ENCODE assay signal across 16 cellular contexts in genomic region chr12:122884091-122884826, GRCh38. TPM values are rescaled to one million over a fixed set of nuclear protein-coding genes. Genes with fewer than 3 reads are reported as not detected.
DNase-seq lines count a peak whose midpoint lies in the region; ATAC-seq, FAIRE-seq and TF ChIP-seq lines count a peak whose summit lies in the region.
"Had no signal": no experiment of that assay in that cellular context is flagged by ENCODE, and none has a peak within 500 bp of the region (broad histone marks: within the 10 kb centered on the region; RNA-seq: fewer than 3 reads in every experiment).

No MANE protein-coding gene starts in this region.

- TF ChIP-seq CTCF in Panc1 (IDR thresholded peaks at IDR 0.05): no peak

- no peaks in the 10 kb centered on the region for H3K36me3 ChIP-seq in Panc1 (ENCODE audit: control insufficient read depth, insufficient read depth, low read length)
- H3K36me3 ChIP-seq in small intestine (ENCODE audit: control insufficient read depth in 2 of 2, insufficient read depth in 2 of 2, low read length in 2 of 2): no peaks in the 10 kb centered on the region

- no peak for ATAC-seq in Panc1
- no peak for ATAC-seq in left colon
- no peak for ATAC-seq in activated CD4-positive, alpha-beta T cell treated with anti-CD3 and anti-CD28 coated beads for 36 hours

- H3K4me1 Mint-ChIP-seq in activated CD4-positive, alpha-beta T cell treated with anti-CD3 and anti-CD28 coated beads for 36 hours: peaks cover 73% of the 10 kb centered on the region

- intact Hi-C loops in Panc1 (cut with micrococcal nuclease; ENCODE audit: unreplicated experiment) (no loop called here), left colon (cut with DNase I, micrococcal nuclease) (no loop called here)
- intact Hi-C loops in activated CD4-positive, alpha-beta T cell treated with anti-CD3 and anti-CD28 coated beads for 36 hours (cut with DNase I, micrococcal nuclease): loop anchor here in 1 of 2 experiments (10.0 kb wide), 1 partner anchor 351 kb away; the partner anchor contains the start of genes MPHOSPH9 and MTRFR

- H3K27me3 Mint-ChIP-seq in activated CD4-positive, alpha-beta T cell treated with anti-CD3 and anti-CD28 coated beads for 36 hours: peaks cover 17% of the 10 kb centered on the region

- H3K27me3 ChIP-seq in Panc1 (ENCODE audit: control insufficient read depth, insufficient read depth, low read length): no peaks in the 10 kb centered on the region
- H3K27me3 ChIP-seq in small intestine (ENCODE audit: control insufficient read depth in 2 of 2, insufficient read depth in 2 of 2, low read length in 2 of 2): no peaks in the 10 kb centered on the region

- H3K4me1 ChIP-seq in Panc1 (ENCODE audit: control insufficient read depth, insufficient read depth, low read length) (peaks cover 88% of the 10 kb centered on the region), small intestine (ENCODE audit: control insufficient read depth in 2 of 2, insufficient read depth in 1 of 2, low read depth in 1 of 2, low read length in 1 of 2) (peaks cover 17 to 52% of the 10 kb centered on the region in 2 donors)

- BruUV-seq in Panc1 (replicated peaks; lab: Mats Ljungman, UMichigan): no TSS peak

- peak overlapping the region; percentile 5 to 15; a peak in 3 of 4 replicates for H3K4me3 ChIP-seq in Panc1 (ENCODE audit: low read depth in 2 of 2, low read length in 2 of 2)
- H3K4me3 ChIP-seq in small intestine (ENCODE audit: low read depth in 1 of 2, low read length in 2 of 2): no peak overlapping the region
- H3K4me3 ChIP-seq: HAP-1, lung, skin epidermis had no signal

- H3K9me3 ChIP-seq in Panc1 (ENCODE audit: control insufficient read depth, insufficient read depth, low read depth, low read length) (no peaks in the 10 kb centered on the region), small intestine (ENCODE audit: control insufficient read depth, low read depth) (no peaks in the 10 kb centered on the region)
- H3K9me3 ChIP-seq: HAP-1 had no signal

- CTCF ChIA-PET in Panc1 (lab: Charles Lee): no interaction called here
- CTCF ChIA-PET in activated CD4-positive, alpha-beta T cell treated with anti-CD3 and anti-CD28 coated beads for 36 hours (lab: Charles Lee): interaction anchor here (0.7 kb wide), 1 partner anchor 803 kb away, joined by 3 read pairs; no protein-coding TSS in a partner anchor

- POLR2A ChIA-PET in Panc1 (lab: Charles Lee): interaction anchor here (0.5 kb wide), 1 partner anchor 57 kb away, joined by 4 read pairs; no protein-coding TSS in a partner anchor
- POLR2A ChIA-PET in activated CD4-positive, alpha-beta T cell treated with anti-CD3 and anti-CD28 coated beads for 36 hours (lab: Charles Lee): interaction anchor here (0.5 kb wide), 1 partner anchor 394 kb away, joined by 3 read pairs; no protein-coding TSS in a partner anchor

- peaks cover 7% of the 10 kb centered on the region for H3K36me3 Mint-ChIP-seq in activated CD4-positive, alpha-beta T cell treated with anti-CD3 and anti-CD28 coated beads for 36 hours (ENCODE audit: low read depth)

- FAIRE-seq in small intestine (lab: Jason Lieb, UNC): no peak

- DNase-seq in EH (ENCODE audit: low read depth) (peak; percentile 44), Panc1 (ENCODE audit: low read depth, low spot score) (no peak), left colon (peak; percentile 35 to 49), small intestine (peak; percentile 64), LoVo (ENCODE audit: low spot score) (no peak), NCI-H774 (lab: John Stamatoyannopoulos, UW) (no peak)
- DNase-seq in activated CD4-positive, alpha-beta T cell treated with anti-CD3 and anti-CD28 coated beads for 36 hours: no peak
- DNase-seq: activated CD4-positive, alpha-beta T cell treated with anti-CD3 and anti-CD28 coated beads for 48 hours; dermis blood vessel endothelial cell; NCI-H1048; SHP77 treated with DMSO at 0.1 percent for 48 hours had no signal

- in situ Hi-C loops in Panc1 (cut with HindIII; ENCODE audit: low pct_unique_long_range_greater_than_20kb, low sequenced_read_pairs): no loop called here

- H3K9me3 Mint-ChIP-seq in activated CD4-positive, alpha-beta T cell treated with anti-CD3 and anti-CD28 coated beads for 36 hours (ENCODE audit: low read depth): no peaks in the 10 kb centered on the region
- H3K9me3 Mint-ChIP-seq: activated T-helper 2 cell treated with anti-CD3 and anti-CD28 coated beads, Interferon-gamma antibody, Interleukin-2, Interleukin-4, amounts not matched to agents 10 μg/mL and 5 μg/mL and 100 μg/mL, durations not matched to agents 14 hours and 24 hours and 36 hours; T-helper 2 cell treated with Interferon-gamma antibody and Interleukin-4, amounts not matched to agents 5 μg/mL and 100 μg/mL, for 36 hours had no signal

- H3K27ac Mint-ChIP-seq in activated CD4-positive, alpha-beta T cell treated with anti-CD3 and anti-CD28 coated beads for 36 hours: no peak overlapping the region
- H3K27ac Mint-ChIP-seq: activated T-helper 2 cell treated with anti-CD3 and anti-CD28 coated beads, Interferon-gamma antibody, Interleukin-2, Interleukin-4, amounts not matched to agents 10 μg/mL and 5 μg/mL and 100 μg/mL, durations not matched to agents 14 hours and 24 hours and 36 hours; T-helper 2 cell treated with Interferon-gamma antibody and Interleukin-4, amounts not matched to agents 5 μg/mL and 100 μg/mL, for 36 hours had no signal

- H3K27ac ChIP-seq in Panc1 (ENCODE audit: low read length): peak overlapping the region; percentile 100
- H3K27ac ChIP-seq in small intestine (ENCODE audit: low read depth in 1 of 2, low read length in 1 of 2): peak overlapping the region in 1 of 2 donors; percentile 73

- WGBS in small intestine, 3 donors: 58 to 64% (median 62%) methylated on average over 6 of the region's 6 CpGs

- H3K4me3 Mint-ChIP-seq in activated CD4-positive, alpha-beta T cell treated with anti-CD3 and anti-CD28 coated beads for 36 hours: no peak overlapping the region
- H3K4me3 Mint-ChIP-seq: T-helper 2 cell treated with Interferon-gamma antibody and Interleukin-4, amounts not matched to agents 5 μg/mL and 100 μg/mL, for 36 hours had no signal

RNA-seq across cellular contexts. Expression of gene VPS37B, which starts 11.7 kb away (rescaled TPM):
- total RNA-seq in Panc1 (2021; ENCODE audit: unreplicated experiment) (76.7 TPM), left colon (10 to 100 TPM; 66.4 to 86.7 TPM)
- polyA plus RNA-seq in Panc1 (2012; ENCODE audit: insufficient read length): 70.8 TPM
- 10 to 100 TPM; 22.8 to 31.4 (median 24.0) TPM for polyA plus RNA-seq in small intestine
- total RNA-seq in activated CD4-positive, alpha-beta T cell treated with anti-CD3 and anti-CD28 coated beads for 36 hours: 10 to 100 TPM in 1 of 2 experiments, 1 to 10 TPM in 1; 9.4 to 11.4 TPM

RNA-seq across cellular contexts. Expression of gene HIP1R, which starts 49.0 kb away (rescaled TPM):
- total RNA-seq in Panc1 (2021; ENCODE audit: unreplicated experiment) (36.7 TPM), left colon (10 to 100 TPM; 62.3 to 66.4 TPM)
- polyA plus RNA-seq in Panc1 (2012; ENCODE audit: insufficient read length): 32.8 TPM
- 100 to 1,000 TPM in 2 of 3 donors, 10 to 100 TPM in 1; 71.2 to 284 (median 126) TPM for polyA plus RNA-seq in small intestine
- 10 to 100 TPM; 17.1 to 20.9 TPM for total RNA-seq in activated CD4-positive, alpha-beta T cell treated with anti-CD3 and anti-CD28 coated beads for 36 hours

Comparison
In these comparisons a context has a peak if more than half of its experiments do, and no peak if none do; other contexts are left out.
1. DNase-seq: peak in EH (single experiment), left colon (2 of 2) and small intestine (single experiment); none in Panc1 (single experiment), LoVo (single experiment), NCI-H774 (single experiment) and activated CD4-positive, alpha-beta T cell treated with anti-CD3 and anti-CD28 coated beads for 36 hours (single experiment).
2. H3K4me3 ChIP-seq: peak in Panc1 (2 of 2); none in small intestine (0 of 2).